ENCODE assay signal across 27 cellular contexts in genomic region chr11:26622201-26622600, GRCh38. TPM values are rescaled to one million over a fixed set of nuclear protein-coding genes. Genes with fewer than 3 reads are reported as not detected.
"Had no signal": no experiment of that assay in that cellular context is flagged by ENCODE, and none has a peak within 500 bp of the region (broad histone marks: within the 10 kb centered on the region; RNA-seq: fewer than 3 reads in every experiment).

No MANE protein-coding gene starts in this region.

- FAIRE-seq: endometrium, urothelium cell line had no signal

- H3K27ac ChIP-seq: gastroesophageal sphincter, stomach, suprapubic skin, tibial nerve had no signal

- H3K36me3 Mint-ChIP-seq: activated CD4-positive, alpha-beta memory T cell treated with anti-CD3 and anti-CD28 coated beads for 36 hours; activated naive CD4-positive, alpha-beta T cell treated with anti-CD3 and anti-CD28 coated beads, Interleukin-2, amount 10 ng/mL, durations not matched to agents 7 days and 5 days; natural killer cell; stimulated activated memory B cell treated with anti-CD40 and anti-IgM and Interleukin-4, amounts not matched to agents 10 μg/mL and 1 μg/mL and 100 μg/mL, for 72 hours had no signal

- H3K4me1 Mint-ChIP-seq: activated B cell treated with CpG ODN at 0.5 μM for 24 hours; activated naive CD4-positive, alpha-beta T cell treated with anti-CD3 and anti-CD28 coated beads, Interleukin-2, amount 10 ng/mL, durations not matched to agents 7 days and 5 days; natural killer cell; stimulated activated memory B cell treated with anti-CD40 and anti-IgM and Interleukin-4, amounts not matched to agents 10 μg/mL and 1 μg/mL and 100 μg/mL, for 72 hours had no signal

- H3K9me3 ChIP-seq: gastroesophageal sphincter, sigmoid colon, stomach, suprapubic skin, tibial nerve had no signal

- H3K4me3 ChIP-seq: gastroesophageal sphincter, sigmoid colon, smooth muscle cell, stomach, suprapubic skin, tibial nerve had no signal

- H3K36me3 ChIP-seq: gastroesophageal sphincter, sigmoid colon, stomach, suprapubic skin, tibial nerve had no signal

- H3K9me3 Mint-ChIP-seq: activated B cell treated with CpG ODN at 0.5 μM for 24 hours; activated CD4-positive, alpha-beta memory T cell treated with anti-CD3 and anti-CD28 coated beads for 36 hours had no signal

- H3K4me2 ChIP-seq: smooth muscle cell had no signal

- H3K4me1 ChIP-seq: gastroesophageal sphincter, stomach, tibial nerve had no signal

- H3K4me3 Mint-ChIP-seq: activated B cell treated with CpG ODN at 0.5 μM for 24 hours; activated CD4-positive, alpha-beta memory T cell treated with anti-CD3 and anti-CD28 coated beads for 36 hours; activated naive CD4-positive, alpha-beta T cell treated with anti-CD3 and anti-CD28 coated beads, Interleukin-2, amount 10 ng/mL, durations not matched to agents 7 days and 5 days; natural killer cell; stimulated activated memory B cell treated with anti-CD40 and anti-IgM and Interleukin-4, amounts not matched to agents 10 μg/mL and 1 μg/mL and 100 μg/mL, for 72 hours had no signal

- H3K27me3 Mint-ChIP-seq: activated B cell treated with CpG ODN at 0.5 μM for 24 hours; activated CD4-positive, alpha-beta memory T cell treated with anti-CD3 and anti-CD28 coated beads for 36 hours; activated naive CD4-positive, alpha-beta T cell treated with anti-CD3 and anti-CD28 coated beads, Interleukin-2, amount 10 ng/mL, durations not matched to agents 7 days and 5 days; progenitor cell of endocrine pancreas; stimulated activated memory B cell treated with anti-CD40 and anti-IgM and Interleukin-4, amounts not matched to agents 10 μg/mL and 1 μg/mL and 100 μg/mL, for 72 hours had no signal

- H3K27ac Mint-ChIP-seq: activated B cell treated with CpG ODN at 0.5 μM for 24 hours; activated CD4-positive, alpha-beta memory T cell treated with anti-CD3 and anti-CD28 coated beads for 36 hours; activated naive CD4-positive, alpha-beta T cell treated with anti-CD3 and anti-CD28 coated beads, Interleukin-2, amount 10 ng/mL, durations not matched to agents 7 days and 5 days; natural killer cell; progenitor cell of endocrine pancreas; stimulated activated memory B cell treated with anti-CD40 and anti-IgM and Interleukin-4, amounts not matched to agents 10 μg/mL and 1 μg/mL and 100 μg/mL, for 72 hours had no signal

- ATAC-seq: gastroesophageal sphincter; left ventricle myocardium superior; natural killer cell; stimulated activated memory B cell treated with anti-CD40 and anti-IgM and Interleukin-4, amounts not matched to agents 10 μg/mL and 1 μg/mL and 100 μg/mL, for 72 hours had no signal

- DNase-seq: activated B cell treated with CpG ODN at 0.5 μM for 24 hours; activated CD4-positive, alpha-beta memory T cell treated with anti-CD3 and anti-CD28 coated beads for 36 hours; activated CD4-positive, alpha-beta T cell treated with anti-CD3 and anti-CD28 coated beads for 4 hours; activated effector memory CD4-positive, alpha-beta T cell treated with anti-CD3 and anti-CD28 coated beads, Interleukin-2, amount 50 U/mL, for 16 hours; activated naive CD4-positive, alpha-beta T cell treated with anti-CD3 and anti-CD28 coated beads, Interleukin-2, amount 10 ng/mL, durations not matched to agents 7 days and 5 days; activated T-cell treated with anti-CD3 and anti-CD28 coated beads for 4 hours; amygdala; head of caudate nucleus; hypothalamus; left ventricle myocardium superior; midbrain; natural killer cell; retina; sigmoid colon; stimulated activated CD4-positive, alpha-beta T cell treated with anti-CD3 and anti-CD28 coated beads, Interleukin-15, amount 100 ng/mL, for 24 hours; stomach had no signal

- H3K27me3 ChIP-seq: gastroesophageal sphincter, sigmoid colon, stomach, suprapubic skin, tibial nerve had no signal

RNA-seq across cellular contexts. Expression of gene MUC15, which starts 50.1 kb away (rescaled TPM):
- total RNA-seq: activated B cell treated with CpG ODN at 0.5 μM for 24 hours; activated CD4-positive, alpha-beta memory T cell treated with anti-CD3 and anti-CD28 coated beads for 36 hours; cardiac septum; chondrocyte; left ventricle myocardium superior; natural killer cell; osteocyte; sigmoid colon; tibial nerve had no signal
- polyA plus RNA-seq: sigmoid colon had no signal
